Comparison of ENCODE assay signal across 9 cellular contexts in the genomic region with DNA sequence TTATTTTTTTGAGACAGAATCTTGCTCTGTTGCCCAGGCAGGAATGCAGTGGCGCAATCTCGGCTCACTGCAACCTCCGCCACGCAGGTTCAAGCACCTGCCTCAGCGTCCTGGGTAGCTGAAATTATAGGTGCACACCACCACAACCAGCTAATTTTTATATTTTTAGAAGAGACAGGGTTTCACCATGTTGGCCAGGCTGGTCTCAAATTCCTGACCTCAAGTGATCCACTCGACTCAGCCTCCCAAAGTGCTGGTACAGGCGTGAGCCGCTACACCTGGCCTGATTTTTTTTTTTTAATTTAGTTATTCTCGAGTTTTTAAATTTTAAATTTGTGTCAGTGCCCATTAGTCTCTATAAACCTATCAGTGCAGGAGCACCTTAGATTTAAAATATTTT.
"Had no signal": no experiment of that assay in that cellular context is flagged by ENCODE, and none has a peak within 500 bp of the region (broad histone marks: within the 10 kb centered on the region; RNA-seq: fewer than 3 reads in every experiment).

No MANE protein-coding gene starts in this region.

- ATAC-seq: K562 had no signal

- H3K4me3 ChIP-seq: GM23248, K562 had no signal

- H2AFZ ChIP-seq: GM23248 had no signal

- H3K27ac ChIP-seq: GM23248, HL-60 had no signal

- FAIRE-seq: H54, K562 had no signal

- DNase-seq: GM23248, GOT3, H9, HCEC 1CT, IMR-90, KG1 had no signal

- H3K9ac ChIP-seq: GM23248 had no signal
